14 cellular contexts compared by ENCODE assay signal in genomic region chr2:238884812-238885408, GRCh38. TPM values are rescaled to one million over a fixed set of nuclear protein-coding genes. Genes with fewer than 3 reads are reported as not detected.
DNase-seq lines count a peak whose midpoint lies in the region; ATAC-seq and TF ChIP-seq lines count a peak whose summit lies in the region.
"Had no signal": no experiment of that assay in that cellular context is flagged by ENCODE, and none has a peak within 500 bp of the region (broad histone marks: within the 10 kb centered on the region; RNA-seq: fewer than 3 reads in every experiment).

No MANE protein-coding gene starts in this region.

- H3K23ac ChIP-seq in mesenchymal stem cell (ENCODE audit: low read length in 2 of 2): peak overlapping the region in 1 of 2 experiments; percentile 82

- WGBS in GM23248 (ENCODE audit: low coverage in 1 of 2, low lambda C conversion rate in 2 of 2, missing lambda C conversion rate in 2 of 2), 2 experiments: 60 to 67% methylated on average over 14 of the region's 14 CpGs
- WGBS in mesenchymal stem cell: 92% methylated on average over 12 of the region's 14 CpGs

- H4K91ac ChIP-seq in mesenchymal stem cell (ENCODE audit: low read length): peak overlapping the region; percentile 72

- H2AK5ac ChIP-seq in mesenchymal stem cell (ENCODE audit: low read length, severe bottlenecking): no peak overlapping the region

- no peak overlapping the region for H2BK5ac ChIP-seq in mesenchymal stem cell (ENCODE audit: low read depth, low read length, poor library complexity, severe bottlenecking)

- H2BK120ac ChIP-seq in mesenchymal stem cell (ENCODE audit: low read depth, low read length): no peak overlapping the region

- no peaks in the 10 kb centered on the region for H3K79me1 ChIP-seq in mesenchymal stem cell (replicated peaks; ENCODE audit: low read length, poor library complexity, severe bottlenecking)

- TF ChIP-seq CTCF in uterus (IDR thresholded peaks at IDR 0.05): no peak

- H3K27me3 ChIP-seq in GM23248 (replicated peaks; ENCODE audit: insufficient read depth) (no peaks in the 10 kb centered on the region), mesenchymal stem cell (ENCODE audit: control insufficient read depth in 1 of 2, insufficient read depth in 1 of 2, low read length in 2 of 2) (peaks cover 0 to 56% of the 10 kb centered on the region in 2 experiments), uterus (no peaks in the 10 kb centered on the region)

- H2BK12ac ChIP-seq in mesenchymal stem cell (ENCODE audit: low read length in 2 of 2): peak overlapping the region in 1 of 2 experiments; percentile 57

- in situ Hi-C loops in GM23248 (cut with MboI): no loop called here

- H3K36me3 ChIP-seq in GM23248 (ENCODE audit: low read depth): peaks cover 29% of the 10 kb centered on the region
- peaks cover 0 to 66% of the 10 kb centered on the region in 2 experiments for H3K36me3 ChIP-seq in mesenchymal stem cell (ENCODE audit: control insufficient read depth in 1 of 2, insufficient read depth in 2 of 2, low read depth in 1 of 2, low read length in 2 of 2)
- no peaks in the 10 kb centered on the region for H3K36me3 ChIP-seq in uterus
- H3K36me3 ChIP-seq: BLaER1 treated with 17β-estradiol and CSF1 and Interleukin-3, amounts not matched to agents 10 nM and 100 nM had no signal

- no peaks in the 10 kb centered on the region for H3K9me2 ChIP-seq in GM23248 (ENCODE audit: insufficient read depth)

- no peak overlapping the region for H3K4me2 ChIP-seq in GM23248 (ENCODE audit: unreplicated experiment)
- no peak overlapping the region for H3K4me2 ChIP-seq in mesenchymal stem cell (ENCODE audit: low read length, poor library complexity, severe bottlenecking)
- H3K4me2 ChIP-seq: GM23338 had no signal

- no peak overlapping the region for H3K4ac ChIP-seq in mesenchymal stem cell (ENCODE audit: low read depth in 1 of 2, low read length in 2 of 2)

- no peaks in the 10 kb centered on the region for H3K9me3 ChIP-seq in GM23248 (ENCODE audit: low read depth)
- H3K9me3 ChIP-seq in mesenchymal stem cell (ENCODE audit: control insufficient read depth, low read length): no peaks in the 10 kb centered on the region
- H3K9me3 ChIP-seq in uterus: no peaks in the 10 kb centered on the region
- H3K9me3 ChIP-seq: BLaER1 treated with 17β-estradiol and CSF1 and Interleukin-3, amounts not matched to agents 10 nM and 100 nM had no signal

- H3K79me2 ChIP-seq in GM23248 (ENCODE audit: insufficient read depth): peaks cover 91% of the 10 kb centered on the region

- peaks cover 88% of the 10 kb centered on the region for H3F3A ChIP-seq in GM23248 (ENCODE audit: insufficient read depth)

- H3K14ac ChIP-seq in mesenchymal stem cell (ENCODE audit: low read length in 2 of 2): no peak overlapping the region

- H3K9ac ChIP-seq in GM23248: peak overlapping the region; percentile 67
- no peak overlapping the region for H3K9ac ChIP-seq in mesenchymal stem cell (ENCODE audit: low read length)
- H3K9ac ChIP-seq: BLaER1 treated with 17β-estradiol and CSF1 and Interleukin-3, amounts not matched to agents 10 nM and 100 nM had no signal

- peaks cover 87% of the 10 kb centered on the region for H3K4me1 ChIP-seq in GM23248 (ENCODE audit: insufficient read depth)
- H3K4me1 ChIP-seq in mesenchymal stem cell (ENCODE audit: control insufficient read depth, insufficient read depth, low read depth, low read length): peaks cover 16% of the 10 kb centered on the region
- H3K4me1 ChIP-seq in uterus: no peaks in the 10 kb centered on the region

- intact Hi-C loops in sciatic nerve (cut with DNase I): no loop called here
- intact Hi-C loops in uterus (cut with DNase I; ENCODE audit: low total_unique reads): no loop called here

- TF ChIP-seq POLR2A in uterus (IDR thresholded peaks at IDR 0.05): no peak

- H4K8ac ChIP-seq in mesenchymal stem cell (ENCODE audit: low read length): no peak overlapping the region

- H4K20me1 ChIP-seq in GM23248 (ENCODE audit: insufficient read depth): peaks cover 25% of the 10 kb centered on the region
- H4K20me1 ChIP-seq: BLaER1 treated with 17β-estradiol and CSF1 and Interleukin-3, amounts not matched to agents 10 nM and 100 nM had no signal

- peak overlapping the region in 1 of 2 experiments; percentile 66 for H3K18ac ChIP-seq in mesenchymal stem cell (ENCODE audit: low read depth in 1 of 2, low read length in 2 of 2)

- H3K27ac ChIP-seq in GM23248: peak overlapping the region; percentile 86
- H3K27ac ChIP-seq in mesenchymal stem cell (ENCODE audit: low read length, poor library complexity, severe bottlenecking): no peak overlapping the region
- peak overlapping the region; percentile 68 to 81 for H3K27ac ChIP-seq in uterus
- H3K27ac ChIP-seq: BLaER1 treated with 17β-estradiol and CSF1 and Interleukin-3, amounts not matched to agents 10 nM and 100 nM had no signal

- no peak overlapping the region for H3K4me3 ChIP-seq in GM23248
- peak overlapping the region in 1 of 2 experiments; percentile 16 for H3K4me3 ChIP-seq in mesenchymal stem cell (ENCODE audit: insufficient read depth in 1 of 2, low read depth in 1 of 2, low read length in 2 of 2)
- no peak overlapping the region for H3K4me3 ChIP-seq in uterus
- H3K4me3 ChIP-seq: BLaER1 treated with 17β-estradiol and CSF1 and Interleukin-3, amounts not matched to agents 10 nM and 100 nM; GM23338 had no signal

- DNase-seq in GM23248 (no peak), mesenchymal stem cell (no peak), sciatic nerve (ENCODE audit: low spot score) (no peak), uterus (no peak), NCI-H345 treated with DMSO at 0.1 percent for 48 hours (lab: John Stamatoyannopoulos, UW; ENCODE audit: unreplicated experiment) (no peak), ureter (ENCODE audit: low spot score) (no peak)
- no peak for DNase-seq in central memory CD4-positive, alpha-beta T cell
- DNase-seq: ACHN; CD4-positive, CD25-positive, alpha-beta regulatory T cell; DMS 273 treated with DMSO at 0.1 percent for 48 hours; H9 had no signal

- no peak overlapping the region for H2BK15ac ChIP-seq in mesenchymal stem cell (ENCODE audit: low read depth, poor library complexity, severe bottlenecking)

- ATAC-seq in sciatic nerve: peak; percentile 5
- ATAC-seq: GM23338, HepG2 had no signal

- H2AFZ ChIP-seq in GM23248 (no peak overlapping the region), mesenchymal stem cell (ENCODE audit: low read depth, low read length) (no peak overlapping the region)
- H2AFZ ChIP-seq: GM23338 had no signal

RNA-seq across cellular contexts. Expression of gene TWIST2, which starts 37.0 kb away (rescaled TPM):
- total RNA-seq in GM23248 (2014; rRNA removed; shearing (Covaris generic)): 467 and 544 TPM in 2 replicates
- 248 and 253 TPM in 2 replicates for polyA plus RNA-seq in GM23248 (2016; fragmentation: Nextera tagmentation; extraction: Ambion mirVana)
- polyA plus RNA-seq in mesenchymal stem cell (2013, experiment 1 of 2): 11.1 TPM
- polyA plus RNA-seq in mesenchymal stem cell (2013, experiment 2 of 2): 11.7 TPM
- total RNA-seq in sciatic nerve (13.6 TPM), uterus (100 to 1,000 TPM in 1 of 4 donors, 10 to 100 TPM in 3; 28.1 to 199 (median 63.9) TPM), ureter (12.9 TPM)
- total RNA-seq: CD4-positive, CD25-positive, alpha-beta regulatory T cell had no signal
- polyA plus RNA-seq: CD4-positive, CD25-positive, alpha-beta regulatory T cell had no signal
